In genomic region chr7:100516135-100516812, GRCh38 we compare ENCODE assay signal across 9 cellular contexts. TPM values are rescaled to one million over a fixed set of nuclear protein-coding genes. Genes with fewer than 3 reads are reported as not detected.
A peak's percentile ranks its signal among the peaks of the same experiment; 100 is the strongest.
DNase-seq lines count a peak whose midpoint lies in the region; ATAC-seq and TF ChIP-seq lines count a peak whose summit lies in the region.
"Had no signal": no experiment of that assay in that cellular context is flagged by ENCODE, and none has a peak within 500 bp of the region (broad histone marks: within the 10 kb centered on the region; RNA-seq: fewer than 3 reads in every experiment).

No MANE protein-coding gene starts in this region.

- no peaks in the 10 kb centered on the region for H3K9me3 Mint-ChIP-seq in activated T-cell treated with anti-CD3 and anti-CD28 coated beads, Interleukin-2, amount 50 U/mL, for 4 hours
- no peaks in the 10 kb centered on the region for H3K9me3 Mint-ChIP-seq in endothelial cell (ENCODE audit: unreplicated experiment)
- H3K9me3 Mint-ChIP-seq: naive B cell had no signal

- no peaks in the 10 kb centered on the region for H3K36me3 ChIP-seq in KMS-11 (ENCODE audit: insufficient read depth)
- no peaks in the 10 kb centered on the region for H3K36me3 ChIP-seq in right atrium auricular region
- H3K36me3 ChIP-seq in tibial nerve = no peaks in the 10 kb centered on the region

- peak overlapping the region; percentile 49 for H3K4me2 ChIP-seq in KMS-11

- H3K27ac Mint-ChIP-seq in endothelial cell (ENCODE audit: unreplicated experiment) = no peak overlapping the region
- H3K27ac Mint-ChIP-seq: naive B cell had no signal

- no peak for TF ChIP-seq POLR2A in tibial nerve (IDR thresholded peaks at IDR 0.05)

- peak overlapping the region; percentile 71 for H2AFZ ChIP-seq in KMS-11 (ENCODE audit: low read depth)

- H3K4me3 ChIP-seq in KMS-11 (IDR thresholded peaks at IDR 0.05; ENCODE audit: insufficient read depth, low read depth, low read length) = no peak overlapping the region
- no peak overlapping the region for H3K4me3 ChIP-seq in right atrium auricular region
- H3K4me3 ChIP-seq in tibial nerve = no peak overlapping the region

- no peaks in the 10 kb centered on the region for H3K27me3 Mint-ChIP-seq in activated T-cell treated with anti-CD3 and anti-CD28 coated beads, Interleukin-2, amount 50 U/mL, for 4 hours (ENCODE audit: low read depth)
- peaks cover 6% of the 10 kb centered on the region for H3K27me3 Mint-ChIP-seq in endothelial cell (ENCODE audit: unreplicated experiment)

- no peaks in the 10 kb centered on the region for H4K20me1 ChIP-seq in KMS-11 (ENCODE audit: insufficient read depth)

- peak in 1 of 2 donors; percentile 90 for TF ChIP-seq EP300 in tibial nerve (IDR thresholded peaks at IDR 0.05)

- peak; percentile 87 for DNase-seq in GM03348 (ENCODE audit: low spot score)
- DNase-seq in activated T-cell treated with anti-CD3 and anti-CD28 coated beads, Interleukin-2, amount 50 U/mL, for 4 hours = peak; percentile 14
- DNase-seq in right atrium auricular region (ENCODE audit: low spot score) = peak; percentile 60
- peak; percentile 60 to 81 for DNase-seq in tibial nerve (ENCODE audit: low spot score in 2 of 2)
- no peak for DNase-seq in NCI-H2196 (lab: John Stamatoyannopoulos, UW; ENCODE audit: unreplicated experiment)
- DNase-seq in endothelial cell (ENCODE audit: low spot score) = no peak
- DNase-seq: naive B cell had no signal

- TF ChIP-seq CTCF in KMS-11 (conservative IDR thresholded peaks at IDR 0.05; ENCODE audit: low read depth, low read length) (no peak), right atrium auricular region (IDR thresholded peaks at IDR 0.05) (no peak), tibial nerve (IDR thresholded peaks at IDR 0.05) (no peak), endothelial cell (IDR thresholded peaks at IDR 0.05; ENCODE audit: unreplicated experiment) (no peak)

- H3K4me1 ChIP-seq in KMS-11 (ENCODE audit: low read depth, poor library complexity, severe bottlenecking) = peaks cover 29% of the 10 kb centered on the region
- H3K4me1 ChIP-seq in right atrium auricular region = peaks cover 0 to 7% of the 10 kb centered on the region in 2 donors
- peaks cover 0 to 21% (median 11%) of the 10 kb centered on the region in 4 donors for H3K4me1 ChIP-seq in tibial nerve

- peak; percentile 28 to 46 for ATAC-seq in activated T-cell treated with anti-CD3 and anti-CD28 coated beads, Interleukin-2, amount 50 U/mL, for 4 hours
- no peak for ATAC-seq in HG02973 (IDR thresholded peaks at IDR 0.05; ENCODE audit: unreplicated experiment)

- H3K9me3 ChIP-seq in right atrium auricular region = no peaks in the 10 kb centered on the region
- H3K9me3 ChIP-seq in tibial nerve = no peaks in the 10 kb centered on the region

- no peaks in the 10 kb centered on the region for H3K27me3 ChIP-seq in KMS-11 (ENCODE audit: insufficient read depth, low read depth)
- H3K27me3 ChIP-seq in right atrium auricular region = no peaks in the 10 kb centered on the region
- no peaks in the 10 kb centered on the region for H3K27me3 ChIP-seq in tibial nerve

- no peak overlapping the region for H3K4me3 Mint-ChIP-seq in activated T-cell treated with anti-CD3 and anti-CD28 coated beads, Interleukin-2, amount 50 U/mL, for 4 hours
- no peak overlapping the region for H3K4me3 Mint-ChIP-seq in endothelial cell (ENCODE audit: unreplicated experiment)
- H3K4me3 Mint-ChIP-seq: naive B cell had no signal

- WGBS in tibial nerve, 2 donors = 30 to 44% methylated on average over 4 of the region's 4 CpGs

- no peaks in the 10 kb centered on the region for H3K36me3 Mint-ChIP-seq in activated T-cell treated with anti-CD3 and anti-CD28 coated beads, Interleukin-2, amount 50 U/mL, for 4 hours (ENCODE audit: insufficient read depth)
- H3K36me3 Mint-ChIP-seq in endothelial cell (ENCODE audit: low read depth, unreplicated experiment) = no peaks in the 10 kb centered on the region
- H3K36me3 Mint-ChIP-seq: naive B cell had no signal

- no peaks in the 10 kb centered on the region for H3K79me2 ChIP-seq in KMS-11 (ENCODE audit: insufficient read depth, low read depth)

- peak overlapping the region; percentile 38; the same call in 1 of the 2 replicates for H3K9ac ChIP-seq in KMS-11

- H3K27ac ChIP-seq in KMS-11 = peak overlapping the region; percentile 68
- H3K27ac ChIP-seq in right atrium auricular region = no peak overlapping the region
- peak overlapping the region in 2 of 4 donors; percentile 76 to 77 for H3K27ac ChIP-seq in tibial nerve

- H3K4me1 Mint-ChIP-seq in activated T-cell treated with anti-CD3 and anti-CD28 coated beads, Interleukin-2, amount 50 U/mL, for 4 hours (ENCODE audit: low read depth) = peaks cover 28% of the 10 kb centered on the region
- peaks cover 8% of the 10 kb centered on the region for H3K4me1 Mint-ChIP-seq in endothelial cell (ENCODE audit: unreplicated experiment)
- H3K4me1 Mint-ChIP-seq: naive B cell had no signal

RNA-seq across cellular contexts. Expression of gene AGFG2, which starts 22.7 kb away (rescaled TPM):
- total RNA-seq in activated T-cell treated with anti-CD3 and anti-CD28 coated beads, Interleukin-2, amount 50 U/mL, for 4 hours = 10 to 100 TPM; 58.6 to 72.0 (median 65.9) TPM
- total RNA-seq in right atrium auricular region (10 to 100 TPM; 16.4 to 25.8 TPM), tibial nerve (10 to 100 TPM; 17.1 to 54.6 (median 35.0) TPM), endothelial cell (ENCODE audit: unreplicated experiment) (48.6 TPM)

RNA-seq across cellular contexts. Expression of gene NYAP1, which starts 32.5 kb away (rescaled TPM):
- under 1 TPM; 0.11 to 0.33 (median 0.18) TPM for total RNA-seq in activated T-cell treated with anti-CD3 and anti-CD28 coated beads, Interleukin-2, amount 50 U/mL, for 4 hours
- total RNA-seq in right atrium auricular region (1 to 10 TPM in 1 of 2 donors, under 1 TPM in 1; 0.37 to 1.5 TPM), tibial nerve (10 to 100 TPM in 3 of 4 donors, 1 to 10 TPM in 1; 8.8 to 21.3 (median 11.4) TPM), endothelial cell (ENCODE audit: unreplicated experiment) (2.2 TPM)

RNA-seq across cellular contexts. Expression of gene TSC22D4, which starts 37.3 kb away (rescaled TPM):
- total RNA-seq in activated T-cell treated with anti-CD3 and anti-CD28 coated beads, Interleukin-2, amount 50 U/mL, for 4 hours = 10 to 100 TPM; 65.4 to 81.9 (median 81.5) TPM
- total RNA-seq in right atrium auricular region = 10 to 100 TPM; 26.2 to 34.6 TPM
- total RNA-seq in tibial nerve = 100 to 1,000 TPM; 154 to 224 (median 188) TPM
- 94.3 TPM for total RNA-seq in endothelial cell (ENCODE audit: unreplicated experiment)

RNA-seq across cellular contexts. Expression of gene SPACDR, which starts 52.2 kb away (rescaled TPM):
- total RNA-seq in activated T-cell treated with anti-CD3 and anti-CD28 coated beads, Interleukin-2, amount 50 U/mL, for 4 hours = under 1 TPM; 0.26 to 0.46 (median 0.41) TPM
- not detected for total RNA-seq in right atrium auricular region
- 1 to 10 TPM in 3 of 4 donors, not detected in 1; 1.5 to 2.1 (median 1.8) TPM for total RNA-seq in tibial nerve
- 4.3 TPM for total RNA-seq in endothelial cell (ENCODE audit: unreplicated experiment)

RNA-seq across cellular contexts. Expression of gene SAP25, which starts 57.4 kb away (rescaled TPM):
- 1 to 10 TPM; 6.2 to 8.1 (median 7.6) TPM for total RNA-seq in activated T-cell treated with anti-CD3 and anti-CD28 coated beads, Interleukin-2, amount 50 U/mL, for 4 hours
- total RNA-seq in right atrium auricular region = not detected
- total RNA-seq in tibial nerve = 1 to 10 TPM; 2.4 to 8.4 (median 4.6) TPM
- total RNA-seq in endothelial cell (ENCODE audit: unreplicated experiment) = 2.6 TPM

Comparison
In these comparisons a context has a peak if more than half of its experiments do, and no peak if none do; other contexts are left out.
1. DNase-seq: peak in GM03348 (single experiment), activated T-cell treated with anti-CD3 and anti-CD28 coated beads, Interleukin-2, amount 50 U/mL, for 4 hours (single experiment), right atrium auricular region (single experiment) and tibial nerve (2 of 2); none in NCI-H2196 (single experiment) and endothelial cell (single experiment).